1 cellular context compared by ENCODE assay signal in genomic region chr7:2956526-2957368, GRCh38.
TF ChIP-seq lines count a peak whose summit lies in the region.

No MANE protein-coding gene starts in this region.

TF ChIP-seq in GM23338, 12 proteins besides CTCF, POLR2A, EP300 and RAD21 (continued from another document):
- TF ChIP-seq ZNF462 (CRISPR knock-in tag; IDR thresholded peaks at IDR 0.05) (no peak), ETS1 (IDR thresholded peaks at IDR 0.05) (no peak), JUNB (IDR thresholded peaks at IDR 0.05; ENCODE audit: unreplicated experiment) (no peak)
